ENCODE assay signal across 8 cellular contexts in the genomic region with DNA sequence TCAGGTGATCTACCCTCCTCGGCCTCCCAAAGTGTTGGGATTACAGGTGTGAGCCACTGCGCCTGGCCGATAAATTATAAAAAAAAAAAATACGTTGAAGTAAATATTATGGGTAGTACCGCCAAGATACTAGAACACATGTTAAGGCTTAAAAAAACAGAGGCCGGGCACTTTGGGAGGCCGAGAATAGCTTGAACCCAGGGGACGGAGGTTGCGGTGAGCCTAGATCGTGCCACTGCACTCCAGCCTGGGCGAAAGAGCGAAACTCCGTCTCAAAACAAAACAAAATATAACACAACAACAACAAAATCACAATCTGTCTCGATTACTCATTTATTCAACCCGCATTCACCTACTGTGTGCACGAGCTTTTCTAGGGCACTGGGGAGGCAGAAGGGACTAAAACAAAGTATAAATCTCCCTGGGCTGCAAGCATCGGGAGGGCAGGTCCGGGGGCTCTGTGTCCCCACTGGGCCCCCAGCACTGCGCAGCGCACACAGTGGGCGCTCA. TPM values are rescaled to one million over a fixed set of nuclear protein-coding genes. Genes with fewer than 3 reads are reported as not detected.
A peak's percentile ranks its signal among the peaks of the same experiment; 100 is the strongest.
DNase-seq lines count a peak whose midpoint lies in the region; ATAC-seq, FAIRE-seq and TF ChIP-seq lines count a peak whose summit lies in the region.

No MANE protein-coding gene starts in this region.

- no peaks in the 10 kb centered on the region for H4K20me1 ChIP-seq in OCI-LY7 (ENCODE audit: insufficient read depth, low read length)
- no peaks in the 10 kb centered on the region for H4K20me1 ChIP-seq in endothelial cell of umbilical vein (replicated peaks; ENCODE audit: control insufficient read depth, extremely low read depth, insufficient read depth, low read length)
- H4K20me1 ChIP-seq in osteoblast (ENCODE audit: insufficient read depth, low read length), result peaks cover 20% of the 10 kb centered on the region

- H3K9me3 ChIP-seq in CD4-positive, CD25-positive, alpha-beta regulatory T cell (ENCODE audit: control insufficient read depth in 2 of 2, low read length in 2 of 2), result no peaks in the 10 kb centered on the region
- H3K9me3 ChIP-seq in OCI-LY7 (ENCODE audit: low read length) (no peaks in the 10 kb centered on the region), endothelial cell of umbilical vein (replicated peaks; ENCODE audit: control insufficient read depth, insufficient read depth, low read length) (no peaks in the 10 kb centered on the region), osteoblast (ENCODE audit: low read depth, low read length) (no peaks in the 10 kb centered on the region)

- peak overlapping the region; percentile 77 to 94 (median 87) for H3K4me3 Mint-ChIP-seq in CD4-positive, CD25-positive, alpha-beta regulatory T cell

- no peaks in the 10 kb centered on the region for H3K9me1 ChIP-seq in endothelial cell of umbilical vein (replicated peaks; ENCODE audit: control insufficient read depth, extremely low read depth, insufficient read depth, low read length)

- H3K9me3 Mint-ChIP-seq in CD4-positive, CD25-positive, alpha-beta regulatory T cell, result peaks cover 0 to 2% (median 0%) of the 10 kb centered on the region in 7 donors

- peak overlapping the region; percentile 69 for H3K4me3 ChIP-seq in CD4-positive, CD25-positive, alpha-beta regulatory T cell (ENCODE audit: low read depth, low read length)
- H3K4me3 ChIP-seq in OCI-LY7 (ENCODE audit: low read depth, low read length, poor library complexity, severe bottlenecking) (peak overlapping the region; percentile 93), endothelial cell of umbilical vein (replicated peaks in 1 of 3; ENCODE audit: insufficient read depth in 1 of 3, low read depth in 1 of 3, low read length in 3 of 3) (peak overlapping the region; percentile 67 to 92 (median 91)), osteoblast (ENCODE audit: insufficient read depth, low read length) (peak overlapping the region; percentile 99)

- H3K79me2 ChIP-seq in OCI-LY7 (ENCODE audit: insufficient read depth, low read depth, low read length) (peaks cover 48% of the 10 kb centered on the region; the same call in 1 of the 2 replicates), endothelial cell of umbilical vein (ENCODE audit: control insufficient read depth, insufficient read depth, low read length) (peaks cover 39% of the 10 kb centered on the region), osteoblast (ENCODE audit: insufficient read depth, low read length) (peaks cover 46% of the 10 kb centered on the region)

- FAIRE-seq in endothelial cell of umbilical vein (lab: Jason Lieb, UNC), result no peak
- no peak for FAIRE-seq in frontal cortex (lab: Jason Lieb, UNC)

- 0 out of 2 replicates have a peak, but pooled peaks have one; percentile 31 for TF ChIP-seq CTCF in OCI-LY7 (conservative IDR thresholded peaks at IDR 0.05; ENCODE audit: low read length)
- TF ChIP-seq CTCF in endothelial cell of umbilical vein (IDR thresholded peaks at IDR 0.05; ENCODE audit: extremely low read depth in 1 of 2, insufficient read depth in 1 of 2, low read depth in 1 of 2, low read length in 2 of 2), result no peak
- no peak for TF ChIP-seq CTCF in osteoblast (IDR thresholded peaks at IDR 0.05; ENCODE audit: extremely low read depth, low read depth, low read length)

- no TSS peak for BruUV-seq in OCI-LY7 (replicated peaks; lab: Mats Ljungman, UMichigan)
- BruUV-seq in endothelial cell of umbilical vein (replicated peaks; lab: Mats Ljungman, UMichigan), result no TSS peak

- H3K36me3 ChIP-seq in CD4-positive, CD25-positive, alpha-beta regulatory T cell (ENCODE audit: control insufficient read depth, insufficient read depth, low read length), result peaks cover 4% of the 10 kb centered on the region
- H3K36me3 ChIP-seq in OCI-LY7 (ENCODE audit: insufficient read depth, low read length) (peaks cover 5% of the 10 kb centered on the region; the same call in 1 of the 2 replicates), endothelial cell of umbilical vein (ENCODE audit: control insufficient read depth in 2 of 2, extremely low read depth in 1 of 2, insufficient read depth in 2 of 2, low read length in 2 of 2) (no peaks in the 10 kb centered on the region), osteoblast (ENCODE audit: insufficient read depth, low read length) (no peaks in the 10 kb centered on the region)

- dilution Hi-C loops in endothelial cell of umbilical vein (cut with MboI; ENCODE audit: extremely low pct_ligation_motif_present, low sequenced_read_pairs), result no loop called here

- H3K27me3 ChIP-seq in CD4-positive, CD25-positive, alpha-beta regulatory T cell (ENCODE audit: control insufficient read depth, insufficient read depth, low read length), result no peaks in the 10 kb centered on the region
- H3K27me3 ChIP-seq in endothelial cell of umbilical vein (ENCODE audit: control insufficient read depth in 2 of 2, insufficient read depth in 2 of 2, low read length in 2 of 2) (no peaks in the 10 kb centered on the region), osteoblast (ENCODE audit: insufficient read depth, low read length) (no peaks in the 10 kb centered on the region)

- intact Hi-C loops in OCI-LY7 (cut with micrococcal nuclease; ENCODE audit: unreplicated experiment) (loop anchor here (2.0 to 10.0 kb wide), 2 partner anchors 93 to 123 kb away; a partner anchor contains a TSS), endothelial cell of umbilical vein (cut with micrococcal nuclease) (loop anchor here (1.0 kb wide), 3 partner anchors 7 to 92 kb away; a partner anchor contains a TSS)

- CTCF ChIA-PET in OCI-LY7 (lab: Charles Lee; ENCODE audit: unreplicated experiment), result no interaction called here
- CTCF ChIA-PET in endothelial cell of umbilical vein (lab: Charles Lee), result interaction anchor here (1.8 kb wide), 1 partner anchor 171 kb away, joined by 4 read pairs; no protein-coding TSS in a partner anchor

- peak overlapping the region; percentile 35 to 76 (median 46) for H3K27ac Mint-ChIP-seq in CD4-positive, CD25-positive, alpha-beta regulatory T cell

- peaks cover 29% of the 10 kb centered on the region for H3K4me1 ChIP-seq in CD4-positive, CD25-positive, alpha-beta regulatory T cell (ENCODE audit: control insufficient read depth, insufficient read depth, low read length, poor library complexity, severe bottlenecking)
- H3K4me1 ChIP-seq in OCI-LY7 (ENCODE audit: insufficient read depth, low read length, poor library complexity, severe bottlenecking), result peaks cover 27% of the 10 kb centered on the region
- peaks cover 18% of the 10 kb centered on the region for H3K4me1 ChIP-seq in endothelial cell of umbilical vein (ENCODE audit: control insufficient read depth, extremely low read depth, insufficient read depth, low read length)
- peaks cover 8% of the 10 kb centered on the region for H3K4me1 ChIP-seq in osteoblast (ENCODE audit: insufficient read depth, low read length)

- H3K4me2 ChIP-seq in OCI-LY7 (ENCODE audit: low read length) (peak overlapping the region; percentile 87), endothelial cell of umbilical vein (ENCODE audit: insufficient read depth, low read length) (peak overlapping the region; percentile 71), osteoblast (ENCODE audit: insufficient read depth, low read length) (peak overlapping the region; percentile 91)

- H3K27me3 Mint-ChIP-seq in CD4-positive, CD25-positive, alpha-beta regulatory T cell, result peaks cover 14% of the 10 kb centered on the region

- POLR2A ChIA-PET in OCI-LY7 (lab: Charles Lee), result interaction anchor here (0.9 to 1.4 kb wide), 2 partner anchors 9 to 11 kb away, joined by 3 to 4 read pairs; no protein-coding TSS in a partner anchor
- POLR2A ChIA-PET in endothelial cell of umbilical vein (lab: Charles Lee), result interaction anchor here (0.6 kb wide), 1 partner anchor 8 kb away, joined by 9 read pairs; no protein-coding TSS in a partner anchor

- TF ChIP-seq POLR2A in endothelial cell of umbilical vein (IDR thresholded peaks at IDR 0.05; ENCODE audit: low read depth, low read length), result no peak

- peak overlapping the region; percentile 97 for H3K9ac ChIP-seq in endothelial cell of umbilical vein (replicated peaks; ENCODE audit: extremely low read depth, insufficient read depth, low read length)

- H3K9me2 ChIP-seq in OCI-LY7 (ENCODE audit: insufficient read depth, low read length), result no peaks in the 10 kb centered on the region

- H2AFZ ChIP-seq in OCI-LY7 (ENCODE audit: low read length) (no peak overlapping the region; the same call in 1 of the 2 replicates), endothelial cell of umbilical vein (ENCODE audit: low read depth, low read length) (peak overlapping the region; percentile 15), osteoblast (ENCODE audit: low read length) (peak overlapping the region; percentile 78)

- H3K4me1 Mint-ChIP-seq in CD4-positive, CD25-positive, alpha-beta regulatory T cell, result peaks cover 12 to 34% (median 20%) of the 10 kb centered on the region in 4 donors

- H3K27ac ChIP-seq in CD4-positive, CD25-positive, alpha-beta regulatory T cell (ENCODE audit: insufficient read depth, low read length, poor library complexity, severe bottlenecking), result peak overlapping the region; percentile 88
- peak overlapping the region; percentile 76 for H3K27ac ChIP-seq in OCI-LY7 (ENCODE audit: low read depth, low read length, poor library complexity, severe bottlenecking)
- H3K27ac ChIP-seq in endothelial cell of umbilical vein (ENCODE audit: insufficient read depth, low read depth, low read length), result peak overlapping the region; percentile 90
- peak overlapping the region; percentile 93 for H3K27ac ChIP-seq in osteoblast (ENCODE audit: low read depth, low read length)

- DNase-seq in CD4-positive, CD25-positive, alpha-beta regulatory T cell, result no peak
- DNase-seq in OCI-LY7 (ENCODE audit: low spot score) (no peak), endothelial cell of umbilical vein (ENCODE audit: low read depth, low spot score) (no peak), osteoblast (ENCODE audit: insufficient read length, low spot score, missing footprints) (no peak), frontal cortex (ENCODE audit: low spot score in 2 of 2) (no peak), NCI-H2196 (lab: John Stamatoyannopoulos, UW; ENCODE audit: unreplicated experiment) (no peak)

- ATAC-seq in CD4-positive, CD25-positive, alpha-beta regulatory T cell (ENCODE audit: low read depth in 2 of 2), result no peak
- ATAC-seq in HG03571 (IDR thresholded peaks at IDR 0.05; ENCODE audit: unreplicated experiment), result no peak
- no peak for ATAC-seq in GM21526 (IDR thresholded peaks at IDR 0.05; ENCODE audit: low FRiP score, unreplicated experiment)

- no peaks in the 10 kb centered on the region for H3K36me3 Mint-ChIP-seq in CD4-positive, CD25-positive, alpha-beta regulatory T cell

RNA-seq across cellular contexts. Expression of a gene that starts 1.3 kb away (rescaled TPM):
- 43.8 TPM for total RNA-seq in CD4-positive, CD25-positive, alpha-beta regulatory T cell
- polyA plus RNA-seq in CD4-positive, CD25-positive, alpha-beta regulatory T cell, result under 1 TPM; 0.25 to 0.75 (median 0.49) TPM
- 2.1 and 4.4 TPM in 2 replicates for total RNA-seq in OCI-LY7 (2014; rRNA removed; shearing (Covaris generic))
- total RNA-seq in OCI-LY7 (2022) (16.0 and 16.5 TPM in 2 replicates), endothelial cell of umbilical vein (20.5 and 27.0 TPM in 2 replicates), osteoblast (3.8 and 4.7 TPM in 2 replicates), frontal cortex (4.1 TPM)
- 2.0 and 3.8 TPM in 2 replicates for polyA plus RNA-seq in endothelial cell of umbilical vein
- 2.5 and 4.4 TPM in 2 replicates for polyA plus RNA-seq in endothelial cell of umbilical vein (2011; cell fraction: cytosol; rRNA removed)
- 8.9 and 9.5 TPM in 2 replicates for polyA plus RNA-seq in endothelial cell of umbilical vein (2011; cell fraction: nucleus; rRNA removed)
- polyA plus RNA-seq in endothelial cell of umbilical vein (2012), result 10.5 and 16.9 TPM in 2 replicates
- 10.4 and 13.0 TPM in 2 replicates for polyA minus RNA-seq in endothelial cell of umbilical vein
- 5.1 TPM for polyA minus RNA-seq in endothelial cell of umbilical vein (2011; cell fraction: cytosol; rRNA and poly(A)+ RNA removed)
- 5.7 and 12.7 TPM in 2 replicates for polyA minus RNA-seq in endothelial cell of umbilical vein (2011; cell fraction: nucleus; rRNA and poly(A)+ RNA removed)

RNA-seq across cellular contexts. Expression of a gene that starts 34.7 kb away (rescaled TPM):
- total RNA-seq in CD4-positive, CD25-positive, alpha-beta regulatory T cell, result 0.52 TPM
- under 1 TPM in 3 of 4 donors, not detected in 1; 0.07 to 0.42 (median 0.23) TPM for polyA plus RNA-seq in CD4-positive, CD25-positive, alpha-beta regulatory T cell
- total RNA-seq in OCI-LY7 (2014; rRNA removed; shearing (Covaris generic)), result not detected in 2 replicates
- not detected in 2 replicates for total RNA-seq in OCI-LY7 (2022)
- 0.13 TPM in 1 of 2 replicates, not detected in the other for total RNA-seq in endothelial cell of umbilical vein
- 0.03 and 0.05 TPM in 2 replicates for polyA plus RNA-seq in endothelial cell of umbilical vein
- 0.03 and 0.08 TPM in 2 replicates for polyA plus RNA-seq in endothelial cell of umbilical vein (2011; cell fraction: cytosol; rRNA removed)
- not detected in 2 replicates for polyA plus RNA-seq in endothelial cell of umbilical vein (2011; cell fraction: nucleus; rRNA removed)
- polyA plus RNA-seq in endothelial cell of umbilical vein (2012), result 0.08 and 0.33 TPM in 2 replicates
- polyA minus RNA-seq in endothelial cell of umbilical vein, result not detected in 2 replicates
- not detected for polyA minus RNA-seq in endothelial cell of umbilical vein (2011; cell fraction: cytosol; rRNA and poly(A)+ RNA removed)
- polyA minus RNA-seq in endothelial cell of umbilical vein (2011; cell fraction: nucleus; rRNA and poly(A)+ RNA removed), result not detected in 2 replicates
- total RNA-seq in osteoblast, result under 0.01 TPM in 2 replicates
- total RNA-seq in frontal cortex, result under 0.01 TPM
